In the genomic region with DNA sequence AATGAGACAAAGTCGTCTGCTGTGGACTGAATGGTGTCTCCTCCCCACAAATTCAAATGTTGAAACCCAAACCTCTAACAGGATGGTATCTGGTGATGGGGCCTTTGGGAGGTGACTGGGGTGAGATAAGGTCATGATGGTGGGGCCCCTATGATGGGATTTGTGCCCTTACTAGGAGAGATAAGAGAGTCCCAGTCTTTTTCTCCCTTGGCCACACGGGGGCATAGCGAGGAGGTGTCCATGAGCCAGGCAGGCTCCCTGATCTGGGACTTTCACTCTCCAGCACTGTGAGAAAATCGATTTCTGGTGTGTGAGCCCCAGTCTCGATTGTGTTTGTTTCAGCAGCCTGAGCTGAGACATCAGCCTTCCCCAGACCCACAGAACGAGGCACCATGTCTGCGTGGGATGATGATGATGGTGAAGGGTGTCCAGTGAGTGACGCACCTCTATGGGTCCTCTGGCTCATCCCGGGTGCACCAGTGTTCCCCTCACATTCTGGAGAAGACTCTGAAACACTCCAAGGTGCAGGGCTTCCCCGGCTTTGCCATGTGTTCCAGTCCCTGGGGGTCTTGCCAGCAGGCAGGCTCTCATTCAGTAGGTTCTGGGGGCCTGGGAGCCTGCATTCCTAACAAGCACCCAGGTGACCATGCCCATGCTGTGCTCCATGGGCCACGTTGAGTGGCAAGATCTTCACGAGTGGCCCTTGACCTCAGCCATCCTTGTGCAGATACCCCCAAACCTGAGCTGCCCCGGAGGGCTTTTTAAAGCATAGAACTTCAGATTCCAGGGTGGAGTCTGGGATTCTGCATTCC, we compare ENCODE assay signal across 24 cellular contexts.
DNase-seq lines count a peak whose midpoint lies in the region; TF ChIP-seq lines count a peak whose summit lies in the region.
"Had no signal": no experiment of that assay in that cellular context is flagged by ENCODE, and none has a peak within 500 bp of the region (broad histone marks: within the 10 kb centered on the region; RNA-seq: fewer than 3 reads in every experiment).

No MANE protein-coding gene starts in this region.

- H3K4me2 ChIP-seq in DOHH2 (ENCODE audit: low read length) (no peak overlapping the region), H9 (ENCODE audit: insufficient read depth, insufficient read length, low read length) (no peak overlapping the region), PC-9 (peak overlapping the region; percentile 18; the same call in 1 of the 2 replicates)
- H3K4me2 ChIP-seq: SK-N-SH had no signal

- H3K27me3 ChIP-seq in DOHH2 (ENCODE audit: control insufficient read depth, low read length) (no peaks in the 10 kb centered on the region), H9 (ENCODE audit: insufficient read depth, low read length) (no peaks in the 10 kb centered on the region), PC-9 (ENCODE audit: insufficient read depth, low read depth) (no peaks in the 10 kb centered on the region)
- H3K27me3 ChIP-seq: MG63 had no signal

- H3K56ac ChIP-seq in H9 (ENCODE audit: insufficient read length, low read depth, low read length) = no peak overlapping the region

- H3T11ph ChIP-seq in H9 (ENCODE audit: low read length) = no peak overlapping the region

- no CpG with 5 or more reads among the region's 13 CpGs for WGBS in H9 (ENCODE audit: extremely low coverage, insufficient read length, low lambda C conversion rate)

- H3K18ac ChIP-seq in H9 (ENCODE audit: insufficient read length, low read depth, low read length) = no peak overlapping the region

- H2BK15ac ChIP-seq in H9 (ENCODE audit: low read depth, low read length) = no peak overlapping the region

- POLR2A ChIA-PET in PC-9 (lab: Charles Lee; ENCODE audit: unreplicated experiment) = no interaction called here

- H3F3A ChIP-seq in DOHH2 (ENCODE audit: control insufficient read depth, insufficient read depth) (no peaks in the 10 kb centered on the region), PC-9 (ENCODE audit: insufficient read depth, low read depth) (peaks cover 8% of the 10 kb centered on the region; the same call in 1 of the 2 replicates)

- no peak overlapping the region for H3K27ac ChIP-seq in DOHH2 (ENCODE audit: low read depth, low read length)
- no peak overlapping the region for H3K27ac ChIP-seq in H9 (ENCODE audit: insufficient read length, low read depth, low read length)
- H3K27ac ChIP-seq in PC-9 = no peak overlapping the region

- H3K4me3 ChIP-seq in DOHH2 (ENCODE audit: low read length) (no peak overlapping the region), PC-9 (no peak overlapping the region), fibroblast of mammary gland (ENCODE audit: control insufficient read depth, low read depth, low read length) (no peak overlapping the region)
- H3K4me3 ChIP-seq: HAP-1, MG63 had no signal

- no peak overlapping the region for H2BK5ac ChIP-seq in H9 (ENCODE audit: insufficient read length, low read length)

- peaks cover 6 to 12% (median 8%) of the 10 kb centered on the region in 3 experiments for H3K36me3 Mint-ChIP-seq in H9 (ENCODE audit: insufficient read depth in 1 of 3, low read depth in 3 of 3)
- H3K36me3 Mint-ChIP-seq in activated T-helper 2 cell treated with anti-CD3 and anti-CD28 coated beads, Interferon-gamma antibody, Interleukin-2, Interleukin-4, amounts not matched to agents 10 μg/mL and 5 μg/mL and 100 μg/mL, durations not matched to agents 14 hours and 24 hours and 36 hours (ENCODE audit: low read depth) = no peaks in the 10 kb centered on the region
- H3K36me3 Mint-ChIP-seq: CD8-positive, alpha-beta T cell had no signal

- H3K23me2 ChIP-seq in H9 (ENCODE audit: insufficient read length, low read depth, low read length, poor library complexity, severe bottlenecking) = no peaks in the 10 kb centered on the region

- no peaks in the 10 kb centered on the region for H3K79me1 ChIP-seq in H9 (ENCODE audit: insufficient read depth, low read depth, low read length, poor library complexity, severe bottlenecking)

- peak; percentile 27 for TF ChIP-seq CTCF in DOHH2 (IDR thresholded peaks at IDR 0.05; ENCODE audit: low read depth, low read length, poor library complexity, severe bottlenecking)
- peak; percentile 44; the same call in 2 of the 3 replicates for TF ChIP-seq CTCF in H9 (conservative IDR thresholded peaks at IDR 0.05)
- TF ChIP-seq CTCF in PC-9 (conservative IDR thresholded peaks at IDR 0.05) = no peak
- TF ChIP-seq CTCF in fibroblast of mammary gland (conservative IDR thresholded peaks at IDR 0.05; ENCODE audit: control insufficient read depth, insufficient read depth, low read depth, low read length) = peak; percentile 1

- H3K4me1 Mint-ChIP-seq in H9 = peaks cover 17 to 22% of the 10 kb centered on the region in 2 experiments
- H3K4me1 Mint-ChIP-seq in activated T-helper 2 cell treated with anti-CD3 and anti-CD28 coated beads, Interferon-gamma antibody, Interleukin-2, Interleukin-4, amounts not matched to agents 10 μg/mL and 5 μg/mL and 100 μg/mL, durations not matched to agents 14 hours and 24 hours and 36 hours (ENCODE audit: low read depth) = no peaks in the 10 kb centered on the region
- H3K4me1 Mint-ChIP-seq: activated naive CD8-positive, alpha-beta T cell treated with anti-CD3 and anti-CD28 coated beads, Interleukin-2, amount 50 U/mL, for 24 hours; B cell had no signal

- H3K14ac ChIP-seq in H9 (ENCODE audit: insufficient read depth, low read length) = no peak overlapping the region

- no peaks in the 10 kb centered on the region for H4K20me1 ChIP-seq in DOHH2 (ENCODE audit: control insufficient read depth, insufficient read depth, low read depth, low read length)
- H4K20me1 ChIP-seq in H9 (ENCODE audit: control insufficient read depth, insufficient read depth, insufficient read length) = no peaks in the 10 kb centered on the region
- no peaks in the 10 kb centered on the region for H4K20me1 ChIP-seq in PC-9 (ENCODE audit: insufficient read depth)

- no peak overlapping the region for H3K9ac ChIP-seq in H9 (ENCODE audit: extremely low read depth, insufficient read length, low read length)
- H3K9ac ChIP-seq: SK-N-SH had no signal

- H3K27ac Mint-ChIP-seq in H9 = no peak overlapping the region; a peak in 1 of 7 replicates
- H3K27ac Mint-ChIP-seq in activated T-helper 2 cell treated with anti-CD3 and anti-CD28 coated beads, Interferon-gamma antibody, Interleukin-2, Interleukin-4, amounts not matched to agents 10 μg/mL and 5 μg/mL and 100 μg/mL, durations not matched to agents 14 hours and 24 hours and 36 hours = no peak overlapping the region
- H3K27ac Mint-ChIP-seq: activated naive CD8-positive, alpha-beta T cell treated with anti-CD3 and anti-CD28 coated beads, Interleukin-2, amount 50 U/mL, for 24 hours; B cell; CD8-positive, alpha-beta T cell; stimulated activated naive CD8-positive, alpha-beta T cell treated with anti-CD3 and anti-CD28 coated beads, Interleukin-15, Interleukin-2, amounts not matched to agents 100 ng/mL and 50 ng/mL, for 24 hours had no signal

- no peak overlapping the region for H4K5ac ChIP-seq in H9 (ENCODE audit: insufficient read length, low read depth, low read length)

- H3K9me3 ChIP-seq in DOHH2 (ENCODE audit: control insufficient read depth, insufficient read depth, low read length) (no peaks in the 10 kb centered on the region), H9 (ENCODE audit: control insufficient read depth, low read depth, low read length) (no peaks in the 10 kb centered on the region), PC-9 (ENCODE audit: insufficient read depth, low read depth) (no peaks in the 10 kb centered on the region; the same call in 1 of the 2 replicates)
- H3K9me3 ChIP-seq: HAP-1, MG63, SK-N-SH had no signal

- no peak overlapping the region for H3K23ac ChIP-seq in H9 (ENCODE audit: insufficient read length, low read depth, low read length)

- CTCF ChIA-PET in PC-9 (lab: Charles Lee) = no interaction called here

- no TSS peak for BruUV-seq in PC-9 (replicated peaks; lab: Mats Ljungman, UMichigan)

- no peak overlapping the region for H2BK20ac ChIP-seq in H9 (ENCODE audit: low read depth, low read length, poor library complexity, severe bottlenecking)

- H3K27me3 Mint-ChIP-seq in H9 (ENCODE audit: low read depth) = peaks cover 3% of the 10 kb centered on the region
- no peaks in the 10 kb centered on the region for H3K27me3 Mint-ChIP-seq in activated T-helper 2 cell treated with anti-CD3 and anti-CD28 coated beads, Interferon-gamma antibody, Interleukin-2, Interleukin-4, amounts not matched to agents 10 μg/mL and 5 μg/mL and 100 μg/mL, durations not matched to agents 14 hours and 24 hours and 36 hours (ENCODE audit: low read depth)

- no peaks in the 10 kb centered on the region for H3K4me1 ChIP-seq in DOHH2 (ENCODE audit: control insufficient read depth, low read length)
- no peaks in the 10 kb centered on the region for H3K4me1 ChIP-seq in H9 (ENCODE audit: insufficient read depth, low read length)
- peaks cover 14% of the 10 kb centered on the region for H3K4me1 ChIP-seq in PC-9 (replicated peaks; ENCODE audit: insufficient read depth)
- H3K4me1 ChIP-seq: HAP-1 had no signal

- no peak overlapping the region for H2BK120ac ChIP-seq in H9 (ENCODE audit: low read depth, low read length, poor library complexity, severe bottlenecking)

- H3K4me3 Mint-ChIP-seq in H9 = no peak overlapping the region
- H3K4me3 Mint-ChIP-seq in activated T-helper 2 cell treated with anti-CD3 and anti-CD28 coated beads, Interferon-gamma antibody, Interleukin-2, Interleukin-4, amounts not matched to agents 10 μg/mL and 5 μg/mL and 100 μg/mL, durations not matched to agents 14 hours and 24 hours and 36 hours (ENCODE audit: low read depth) = no peak overlapping the region
- H3K4me3 Mint-ChIP-seq: activated naive CD8-positive, alpha-beta T cell treated with anti-CD3 and anti-CD28 coated beads, Interleukin-2, amount 50 U/mL, for 24 hours; B cell; CD8-positive, alpha-beta T cell; stimulated activated naive CD8-positive, alpha-beta T cell treated with anti-CD3 and anti-CD28 coated beads, Interleukin-15, Interleukin-2, amounts not matched to agents 100 ng/mL and 50 ng/mL, for 24 hours had no signal

- H3K36me3 ChIP-seq in DOHH2 (ENCODE audit: control insufficient read depth, low read length) = no peaks in the 10 kb centered on the region
- no peaks in the 10 kb centered on the region for H3K36me3 ChIP-seq in PC-9 (ENCODE audit: low read depth)
- H3K36me3 ChIP-seq: HAP-1, MG63 had no signal

- intact Hi-C loops in PC-9 (cut with micrococcal nuclease; ENCODE audit: unreplicated experiment) = no loop called here
- intact Hi-C loops in activated T-helper 2 cell treated with anti-CD3 and anti-CD28 coated beads, Interferon-gamma antibody, Interleukin-2, Interleukin-4, amounts not matched to agents 10 μg/mL and 5 μg/mL and 100 μg/mL, durations not matched to agents 14 hours and 24 hours and 36 hours (cut with micrococcal nuclease) = no loop called here

- H2AFZ ChIP-seq in H9 (ENCODE audit: low read length) (no peak overlapping the region), PC-9 (no peak overlapping the region)

- H2BK12ac ChIP-seq in H9 (ENCODE audit: insufficient read length, low read depth, low read length) = no peak overlapping the region

- H4K91ac ChIP-seq in H9 (ENCODE audit: insufficient read length, low read depth, low read length) = no peak overlapping the region

- H3K9me2 ChIP-seq in DOHH2 (replicated peaks; ENCODE audit: control insufficient read depth, low read length) (no peaks in the 10 kb centered on the region), PC-9 (ENCODE audit: insufficient read depth) (no peaks in the 10 kb centered on the region)
- H3K9me2 ChIP-seq: SK-N-SH had no signal

- H4K8ac ChIP-seq in H9 (replicated peaks; ENCODE audit: insufficient read length, low read depth, low read length) = no peak overlapping the region

- no peak overlapping the region for H3K4ac ChIP-seq in H9 (ENCODE audit: low read depth, low read length)

- H3K9me3 Mint-ChIP-seq in H9 = peaks cover 0 to 9% of the 10 kb centered on the region in 2 experiments; a peak in 3 of 5 replicates
- no peaks in the 10 kb centered on the region for H3K9me3 Mint-ChIP-seq in activated T-helper 2 cell treated with anti-CD3 and anti-CD28 coated beads, Interferon-gamma antibody, Interleukin-2, Interleukin-4, amounts not matched to agents 10 μg/mL and 5 μg/mL and 100 μg/mL, durations not matched to agents 14 hours and 24 hours and 36 hours
- H3K9me3 Mint-ChIP-seq: activated naive CD8-positive, alpha-beta T cell treated with anti-CD3 and anti-CD28 coated beads, Interleukin-2, amount 50 U/mL, for 24 hours had no signal

- DNase-seq in H9 = no peak
- no peak for DNase-seq in PC-9
- no peak for DNase-seq in fibroblast of mammary gland (ENCODE audit: low read depth)
- no peak for DNase-seq in superior temporal gyrus (ENCODE audit: extremely low spot score)
- no peak for DNase-seq in NCI-H2081 (lab: John Stamatoyannopoulos, UW)
- no peak for DNase-seq in DMS153 treated with DMSO at 0.1 percent for 48 hours (lab: John Stamatoyannopoulos, UW; ENCODE audit: unreplicated experiment)
- DNase-seq in activated T-helper 2 cell treated with anti-CD3 and anti-CD28 coated beads, Interferon-gamma antibody, Interleukin-2, Interleukin-4, amounts not matched to agents 10 μg/mL and 5 μg/mL and 100 μg/mL, durations not matched to agents 14 hours and 24 hours and 36 hours (ENCODE audit: low spot score) = no peak
- DNase-seq: activated CD4-positive, alpha-beta T cell treated with anti-CD3 and anti-CD28 coated beads for 4 hours; activated CD8-positive, alpha-beta memory T cell treated with anti-CD3 and anti-CD28 coated beads for 24 hours; activated gamma-delta T cell treated with Interleukin-2 at 50 U/mL for 16 hours; activated naive CD8-positive, alpha-beta T cell treated with anti-CD3 and anti-CD28 coated beads, Interleukin-2, amount 50 U/mL, for 24 hours; CD8-positive, alpha-beta T cell; GDM1; KG1; left ventricle myocardium superior; MG63; NCI-H1436 treated with DMSO at 0.1 percent for 48 hours; NCI-H2171; NCI-H524 treated with DMSO at 0.1 percent for 48 hours; SK-N-SH had no signal

- H3K79me2 ChIP-seq in DOHH2 (ENCODE audit: control insufficient read depth, low read length) = no peaks in the 10 kb centered on the region
- H3K79me2 ChIP-seq in H9 (ENCODE audit: insufficient read depth, low read length) = no peaks in the 10 kb centered on the region; the same call in 1 of the 2 replicates
- no peaks in the 10 kb centered on the region for H3K79me2 ChIP-seq in PC-9 (ENCODE audit: low read depth)

- no peak overlapping the region for H2AK5ac ChIP-seq in H9 (ENCODE audit: insufficient read length, low read length)
